20 cellular contexts compared by ENCODE assay signal in genomic region chr15:29319823-29320222, GRCh38.
"Had no signal": no experiment of that assay in that cellular context is flagged by ENCODE, and none has a peak within 500 bp of the region (broad histone marks: within the 10 kb centered on the region; RNA-seq: fewer than 3 reads in every experiment).

No MANE protein-coding gene starts in this region.

- H3K4me1 Mint-ChIP-seq: activated naive CD4-positive, alpha-beta T cell treated with anti-CD3 and anti-CD28 coated beads, Interleukin-2, amount 50 U/mL, for 24 hours; T-cell had no signal

- H3K27me3 ChIP-seq: breast epithelium had no signal

- H3K36me3 Mint-ChIP-seq: T-cell had no signal

- H3K4me1 ChIP-seq: breast epithelium had no signal

- H3K36me3 ChIP-seq: breast epithelium had no signal

- H3K27ac Mint-ChIP-seq: activated CD8-positive, alpha-beta T cell treated with anti-CD3 and anti-CD28 coated beads for 36 hours; activated naive CD4-positive, alpha-beta T cell treated with anti-CD3 and anti-CD28 coated beads, Interleukin-2, amount 50 U/mL, for 24 hours; activated T-cell treated with anti-CD3 and anti-CD28 coated beads, Interleukin-2, amount 50 U/mL, for 72 hours; activated T-helper 2 cell treated with anti-CD3 and anti-CD28 coated beads, Interferon-gamma antibody, Interleukin-2, Interleukin-4, amounts not matched to agents 10 μg/mL and 5 μg/mL and 100 μg/mL, durations not matched to agents 14 hours and 24 hours and 36 hours; T-cell had no signal

- H3K4me3 Mint-ChIP-seq: activated CD8-positive, alpha-beta T cell treated with anti-CD3 and anti-CD28 coated beads for 36 hours; activated naive CD4-positive, alpha-beta T cell treated with anti-CD3 and anti-CD28 coated beads, Interleukin-2, amount 50 U/mL, for 24 hours; activated T-cell treated with anti-CD3 and anti-CD28 coated beads, Interleukin-2, amount 50 U/mL, for 72 hours; T-cell had no signal

- DNase-seq: activated CD4-positive, CD25-positive, alpha-beta regulatory T cell; activated CD8-positive, alpha-beta memory T cell treated with anti-CD3 and anti-CD28 coated beads, Interleukin-2, amount 50 U/mL, for 4 hours; activated CD8-positive, alpha-beta T cell treated with anti-CD3 and anti-CD28 coated beads for 36 hours; activated T-cell treated with anti-CD3 and anti-CD28 coated beads, Interleukin-2, amount 50 U/mL, for 72 hours; aorta; caudate nucleus; Karpas-422; MM.1S; NCI-H1105; NCI-H1436 treated with DMSO at 0.1 percent for 48 hours; NCI-H187; NCI-H2081; NCI-H510A treated with DMSO at 0.1 percent for 48 hours; T-cell; T-helper 2 cell; T1000 had no signal

- H3K4me3 ChIP-seq: breast epithelium, SK-N-MC had no signal

- H3K9me3 Mint-ChIP-seq: activated T-helper 2 cell treated with anti-CD3 and anti-CD28 coated beads, Interferon-gamma antibody, Interleukin-2, Interleukin-4, amounts not matched to agents 10 μg/mL and 5 μg/mL and 100 μg/mL, durations not matched to agents 14 hours and 24 hours and 36 hours had no signal

- H3K27ac ChIP-seq: breast epithelium, SK-N-MC had no signal

- H3K9me3 ChIP-seq: breast epithelium had no signal
